ENCODE assay signal across 9 cellular contexts in the genomic region with DNA sequence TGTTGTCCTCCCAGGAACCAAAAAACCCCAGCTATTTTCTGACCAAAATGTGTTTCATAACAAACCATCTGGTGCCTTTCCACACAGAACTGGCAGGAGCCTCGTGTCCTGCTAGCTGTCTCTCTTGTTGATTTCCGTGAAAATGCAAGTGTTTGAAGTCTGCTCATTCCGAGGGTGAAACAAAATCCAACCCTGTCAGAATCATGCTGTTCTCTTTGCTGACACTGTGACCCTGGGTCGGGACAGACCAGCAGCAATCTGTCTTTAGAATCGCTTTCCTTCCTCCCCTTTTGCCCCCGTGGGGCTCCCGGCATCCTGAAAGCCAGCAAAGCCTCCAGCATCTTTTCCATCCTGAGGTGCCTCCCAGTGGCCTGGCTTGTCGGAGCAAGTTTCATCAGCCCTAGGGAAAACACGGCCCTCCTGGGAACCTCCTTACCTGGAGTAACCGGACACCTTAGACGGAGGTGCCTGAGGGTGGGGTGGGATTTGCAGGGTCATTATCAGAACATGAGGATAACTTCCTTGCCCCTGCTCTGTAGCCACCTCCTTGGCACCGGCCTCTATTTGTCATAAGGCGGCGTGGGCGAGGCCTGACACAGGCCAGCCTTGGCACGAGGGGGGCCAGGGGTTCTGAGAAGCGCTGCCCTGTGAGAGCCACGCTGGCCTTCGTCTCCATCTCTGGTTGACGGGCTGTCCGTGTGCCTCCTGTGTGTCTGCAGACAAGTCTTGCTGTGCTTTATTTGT. TPM values are rescaled to one million over a fixed set of nuclear protein-coding genes. Genes with fewer than 3 reads are reported as not detected.
DNase-seq lines count a peak whose midpoint lies in the region; ATAC-seq, FAIRE-seq and TF ChIP-seq lines count a peak whose summit lies in the region.
"Had no signal": no experiment of that assay in that cellular context is flagged by ENCODE, and none has a peak within 500 bp of the region (broad histone marks: within the 10 kb centered on the region; RNA-seq: fewer than 3 reads in every experiment).

No MANE protein-coding gene starts in this region.

- DNase-seq in brain pericyte (ENCODE audit: low read depth, low spot score) (peak; percentile 60), kidney tubule cell (ENCODE audit: low spot score) (peak; percentile 23), urothelium cell line (ENCODE audit: low spot score) (peak; percentile 71), GM20000 (ENCODE audit: low spot score) (no peak), mucosa of gallbladder (ENCODE audit: low spot score) (no peak)

- no peaks in the 10 kb centered on the region for H3K9me3 ChIP-seq in HUES48 (ENCODE audit: control insufficient read depth, insufficient read depth, low read length)

- no peak overlapping the region for H3K9ac ChIP-seq in HUES48 (ENCODE audit: low read depth, low read length)

- peaks cover 23% of the 10 kb centered on the region for H3K4me1 ChIP-seq in ACC112 (ENCODE audit: control insufficient read depth, insufficient read depth, low read length, unreplicated experiment)
- H3K4me1 ChIP-seq in HUES48 (ENCODE audit: control insufficient read depth, insufficient read depth, low read length), result peaks cover 44% of the 10 kb centered on the region

- FAIRE-seq in urothelium cell line (lab: Jason Lieb, UNC), result no peak
- FAIRE-seq: GM12878 had no signal

- ATAC-seq in GM19452 (IDR thresholded peaks at IDR 0.05; ENCODE audit: unreplicated experiment), result no peak
- ATAC-seq: GM12878 had no signal

- H2AFZ ChIP-seq in ACC112 (ENCODE audit: low read length, unreplicated experiment), result no peak overlapping the region

- peak overlapping the region; percentile 61 for H3K27ac ChIP-seq in ACC112 (ENCODE audit: low read depth, low read length)
- H3K27ac ChIP-seq in HUES48 (ENCODE audit: low read depth, low read length), result peak overlapping the region; percentile 82

- no peaks in the 10 kb centered on the region for H3K79me2 ChIP-seq in ACC112 (ENCODE audit: control insufficient read depth, insufficient read depth, low read length, unreplicated experiment)

- no peak for TF ChIP-seq CTCF in GM20000 (IDR thresholded peaks at IDR 0.05; ENCODE audit: extremely low read depth, missing control alignments)

- H3K36me3 ChIP-seq in ACC112 (ENCODE audit: insufficient read depth, low read length), result no peaks in the 10 kb centered on the region
- peaks cover 8% of the 10 kb centered on the region; the same call in 1 of the 2 replicates for H3K36me3 ChIP-seq in HUES48 (ENCODE audit: control insufficient read depth, insufficient read depth, low read length)

- H3K4me3 ChIP-seq in ACC112 (ENCODE audit: low read depth, low read length), result no peak overlapping the region
- no peak overlapping the region for H3K4me3 ChIP-seq in HUES48 (ENCODE audit: low read depth, low read length)
- H3K4me3 ChIP-seq: GM12878 had no signal

- H3K27me3 ChIP-seq in ACC112 (ENCODE audit: insufficient read depth, low read length), result no peaks in the 10 kb centered on the region
- no peaks in the 10 kb centered on the region; the same call in 1 of the 2 replicates for H3K27me3 ChIP-seq in HUES48 (ENCODE audit: control insufficient read depth, insufficient read depth, low read length)

RNA-seq across cellular contexts. Expression of gene LDLRAP1, which starts 24.9 kb away (rescaled TPM):
- 22.8 TPM for total RNA-seq in mucosa of gallbladder

RNA-seq across cellular contexts. Expression of gene MAN1C1, which starts 48.3 kb away (rescaled TPM):
- 18.4 TPM for total RNA-seq in mucosa of gallbladder

Comparison
In these comparisons a context has a peak if more than half of its experiments do, and no peak if none do; other contexts are left out.
1. DNase-seq: peak in brain pericyte (single experiment), kidney tubule cell (single experiment) and urothelium cell line (single experiment); none in GM20000 (single experiment) and mucosa of gallbladder (single experiment).